In the genomic region with DNA sequence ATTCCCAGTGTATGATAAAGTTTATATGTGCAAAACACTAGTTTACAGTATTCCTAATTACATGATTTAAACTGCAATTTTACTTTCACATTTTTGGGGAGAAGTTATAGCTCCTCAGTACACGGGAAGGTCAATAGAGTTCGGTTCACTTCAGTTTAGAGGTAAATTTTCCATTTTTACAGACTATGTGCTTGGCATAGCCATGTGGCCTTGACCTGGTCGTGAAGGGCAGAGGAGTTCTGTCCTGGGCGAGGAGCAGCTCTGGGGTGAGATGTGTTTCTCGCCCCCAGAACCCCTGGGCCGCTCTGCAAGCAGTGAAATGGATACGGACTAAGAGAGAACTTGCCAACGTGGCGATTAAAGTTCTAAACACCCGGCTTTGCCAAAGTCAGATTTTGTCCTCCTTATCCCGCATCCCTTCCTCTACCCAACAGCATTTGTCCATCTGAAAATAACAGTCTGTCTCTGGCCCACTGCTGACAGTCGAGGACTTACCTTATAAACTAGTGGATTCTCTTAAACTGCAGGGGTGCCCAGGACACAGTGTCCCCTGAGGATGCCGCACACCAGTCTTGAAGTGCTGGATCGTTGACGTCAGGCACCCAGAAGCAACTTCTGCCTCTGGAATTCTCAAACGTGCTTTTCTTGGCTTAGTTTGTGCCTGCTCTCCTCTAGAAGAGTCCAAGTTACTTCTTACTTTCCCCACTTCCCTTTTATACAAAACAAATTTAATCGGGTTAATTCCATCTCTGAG, we compare ENCODE assay signal across 1 cellular context.
TF ChIP-seq lines count a peak whose summit lies in the region.

No MANE protein-coding gene starts in this region.

TF ChIP-seq in IMR-90, 13 proteins besides CTCF, POLR2A, EP300 and RAD21:
- no peak for TF ChIP-seq MAFK (IDR thresholded peaks at IDR 0.05; ENCODE audit: low read depth, low read length)
- no peak for TF ChIP-seq NFE2L2 (IDR thresholded peaks at IDR 0.05; ENCODE audit: low read depth, low read length)
- TF ChIP-seq BHLHE40 (IDR thresholded peaks at IDR 0.05; ENCODE audit: low read depth, low read length): no peak
- no peak for TF ChIP-seq CEBPB (IDR thresholded peaks at IDR 0.05; ENCODE audit: low read depth, low read length)
